Comparison of ENCODE assay signal across 16 cellular contexts in the genomic region with DNA sequence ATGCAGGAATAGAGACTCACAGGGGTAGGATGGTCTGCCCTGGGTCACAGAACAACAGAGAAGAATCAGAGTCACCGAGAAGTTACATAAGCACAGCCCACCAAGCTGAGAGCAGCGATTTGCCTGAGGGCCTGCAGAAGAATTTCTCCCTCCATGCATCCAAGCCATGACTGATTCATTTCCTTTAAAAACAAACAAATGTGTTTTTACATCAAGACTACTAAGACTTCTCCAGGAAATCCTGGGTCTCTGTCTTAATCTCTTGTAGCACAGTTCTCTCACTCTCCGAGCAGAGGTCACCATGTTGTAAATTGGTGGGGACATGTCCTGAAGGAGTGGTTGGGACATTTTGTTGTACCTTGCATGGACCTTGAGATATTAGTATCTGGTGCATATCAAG.
A peak's percentile ranks its signal among the peaks of the same experiment; 100 is the strongest.
DNase-seq lines count a peak whose midpoint lies in the region; ATAC-seq, FAIRE-seq and TF ChIP-seq lines count a peak whose summit lies in the region.
"Had no signal": no experiment of that assay in that cellular context is flagged by ENCODE, and none has a peak within 500 bp of the region (broad histone marks: within the 10 kb centered on the region; RNA-seq: fewer than 3 reads in every experiment).

No MANE protein-coding gene starts in this region.

- TF ChIP-seq CTCF in A673 (conservative IDR thresholded peaks at IDR 0.05; ENCODE audit: low read depth, low read length), result no peak
- TF ChIP-seq CTCF in MCF 10A (IDR thresholded peaks at IDR 0.05; ENCODE audit: unreplicated experiment), result no peak

- peak overlapping the region; percentile 81 for H3K27ac Mint-ChIP-seq in MCF 10A (ENCODE audit: low read depth, unreplicated experiment)
- H3K27ac Mint-ChIP-seq: activated naive CD8-positive, alpha-beta T cell treated with anti-CD3 and anti-CD28 coated beads, Interleukin-2, amount 50 U/mL, for 24 hours; immature natural killer cell had no signal

- H3K4me1 ChIP-seq in A673 (ENCODE audit: insufficient read depth, low read length, poor library complexity, severe bottlenecking), result peaks cover 57% of the 10 kb centered on the region

- POLR2A ChIA-PET in A673 (lab: Charles Lee; ENCODE audit: low non-redundant PET) (no interaction called here), MCF 10A (lab: Yijun Ruan, JAX) (interaction anchor here (0.6 to 1.7 kb wide), 2 partner anchors 20 to 319 kb away, joined by 3 to 7 read pairs; no protein-coding TSS in a partner anchor)

- intact Hi-C loops in A673 (cut with micrococcal nuclease; ENCODE audit: unreplicated experiment), result no loop called here
- intact Hi-C loops in MCF 10A (cut with micrococcal nuclease), result no loop called here
- intact Hi-C loops in left colon (cut with DNase I, micrococcal nuclease), result no loop called here

- BruUV-seq in A673 (replicated peaks; lab: Mats Ljungman, UMichigan), result no TSS peak
- no TSS peak for BruUV-seq in MCF 10A (replicated peaks; lab: Mats Ljungman, UMichigan)

- no peaks in the 10 kb centered on the region for H3K36me3 Mint-ChIP-seq in MCF 10A (ENCODE audit: insufficient read depth, unreplicated experiment)
- H3K36me3 Mint-ChIP-seq: immature natural killer cell had no signal

- no peak overlapping the region for H3K4me3 Mint-ChIP-seq in MCF 10A (ENCODE audit: unreplicated experiment)
- H3K4me3 Mint-ChIP-seq: activated naive CD8-positive, alpha-beta T cell treated with anti-CD3 and anti-CD28 coated beads, Interleukin-2, amount 50 U/mL, for 24 hours; immature natural killer cell had no signal

- CTCF ChIA-PET in A673 (lab: Charles Lee), result no interaction called here
- CTCF ChIA-PET in MCF 10A (lab: Yijun Ruan, JAX), result interaction anchor here (0.6 to 0.7 kb wide), 2 partner anchors 12 to 390 kb away, joined by 3 to 4 read pairs; no protein-coding TSS in a partner anchor

- peak; percentile 23 for ATAC-seq in left colon
- ATAC-seq: activated naive CD8-positive, alpha-beta T cell treated with anti-CD3 and anti-CD28 coated beads, Interleukin-2, amount 50 U/mL, for 24 hours; pancreas had no signal

- H3K4me1 Mint-ChIP-seq in MCF 10A (ENCODE audit: insufficient read depth, unreplicated experiment), result peaks cover 50% of the 10 kb centered on the region
- H3K4me1 Mint-ChIP-seq: activated naive CD8-positive, alpha-beta T cell treated with anti-CD3 and anti-CD28 coated beads, Interleukin-2, amount 50 U/mL, for 24 hours; immature natural killer cell had no signal

- no peak for FAIRE-seq in GM12892 (lab: Jason Lieb, UNC)
- FAIRE-seq: pancreas had no signal

- TF ChIP-seq POLR2A in GM12892 (IDR thresholded peaks at IDR 0.05; ENCODE audit: low read depth, low read length), result no peak

- H3K27me3 Mint-ChIP-seq in MCF 10A (ENCODE audit: insufficient read depth, unreplicated experiment), result no peaks in the 10 kb centered on the region
- H3K27me3 Mint-ChIP-seq: activated naive CD8-positive, alpha-beta T cell treated with anti-CD3 and anti-CD28 coated beads, Interleukin-2, amount 50 U/mL, for 24 hours had no signal

- DNase-seq in A673 (ENCODE audit: low spot score) (peak; percentile 75), LHCN-M2 (ENCODE audit: low read depth) (peak; percentile 42), MCF 10A (ENCODE audit: unreplicated experiment) (peak; percentile 81), left colon (no peak), occipital lobe (lab: John Stamatoyannopoulos, UW) (no peak), GM12892 (ENCODE audit: insufficient read length) (no peak), 8988T (no peak)
- DNase-seq in stimulated activated CD4-positive, alpha-beta T cell treated with anti-CD3 and anti-CD28 coated beads, Interleukin-2, amount 100 ng/mL, for 24 hours, result no peak
- DNase-seq: activated CD8-positive, alpha-beta memory T cell treated with anti-CD3 and anti-CD28 coated beads, Interleukin-2, amount 50 U/mL, for 48 hours; activated naive CD8-positive, alpha-beta T cell treated with anti-CD3 and anti-CD28 coated beads, Interleukin-2, amount 50 U/mL, for 24 hours; AML-193; GDM1; immature natural killer cell; NCI-H2029; pancreas; stimulated activated CD4-positive, alpha-beta T cell treated with anti-CD3 and anti-CD28 coated beads, Interleukin-4, amount 100 ng/mL, for 24 hours had no signal

- no peak overlapping the region for H3K4me3 ChIP-seq in A673 (ENCODE audit: low read depth, low read length, poor library complexity, severe bottlenecking)
- H3K4me3 ChIP-seq: pancreas had no signal

- H3K27me3 ChIP-seq in A673 (replicated peaks; ENCODE audit: insufficient read depth, low read depth, low read length, poor library complexity), result no peaks in the 10 kb centered on the region
- H3K27me3 ChIP-seq: pancreas had no signal

- no peaks in the 10 kb centered on the region for H3K36me3 ChIP-seq in A673 (ENCODE audit: insufficient read depth, low read length, poor library complexity, severe bottlenecking)
- H3K36me3 ChIP-seq: pancreas had no signal

- no peaks in the 10 kb centered on the region for H3K9me3 ChIP-seq in A673 (ENCODE audit: low read depth, low read length, poor library complexity, severe bottlenecking)
- H3K9me3 ChIP-seq: pancreas had no signal

- H3K27ac ChIP-seq in A673 (ENCODE audit: low read depth, low read length, poor library complexity, severe bottlenecking), result peak overlapping the region; percentile 70

- H3K9me3 Mint-ChIP-seq in MCF 10A (ENCODE audit: unreplicated experiment), result no peaks in the 10 kb centered on the region
- H3K9me3 Mint-ChIP-seq: activated naive CD8-positive, alpha-beta T cell treated with anti-CD3 and anti-CD28 coated beads, Interleukin-2, amount 50 U/mL, for 24 hours had no signal

Comparison
In these comparisons a context has a peak if more than half of its experiments do, and no peak if none do; other contexts are left out.
1. DNase-seq: peak in A673 (single experiment), LHCN-M2 (single experiment) and MCF 10A (single experiment); none in left colon (0 of 2), occipital lobe (single experiment), GM12892 (single experiment), 8988T (single experiment) and stimulated activated CD4-positive, alpha-beta T cell treated with anti-CD3 and anti-CD28 coated beads, Interleukin-2, amount 100 ng/mL, for 24 hours (0 of 2).